In the genomic region with DNA sequence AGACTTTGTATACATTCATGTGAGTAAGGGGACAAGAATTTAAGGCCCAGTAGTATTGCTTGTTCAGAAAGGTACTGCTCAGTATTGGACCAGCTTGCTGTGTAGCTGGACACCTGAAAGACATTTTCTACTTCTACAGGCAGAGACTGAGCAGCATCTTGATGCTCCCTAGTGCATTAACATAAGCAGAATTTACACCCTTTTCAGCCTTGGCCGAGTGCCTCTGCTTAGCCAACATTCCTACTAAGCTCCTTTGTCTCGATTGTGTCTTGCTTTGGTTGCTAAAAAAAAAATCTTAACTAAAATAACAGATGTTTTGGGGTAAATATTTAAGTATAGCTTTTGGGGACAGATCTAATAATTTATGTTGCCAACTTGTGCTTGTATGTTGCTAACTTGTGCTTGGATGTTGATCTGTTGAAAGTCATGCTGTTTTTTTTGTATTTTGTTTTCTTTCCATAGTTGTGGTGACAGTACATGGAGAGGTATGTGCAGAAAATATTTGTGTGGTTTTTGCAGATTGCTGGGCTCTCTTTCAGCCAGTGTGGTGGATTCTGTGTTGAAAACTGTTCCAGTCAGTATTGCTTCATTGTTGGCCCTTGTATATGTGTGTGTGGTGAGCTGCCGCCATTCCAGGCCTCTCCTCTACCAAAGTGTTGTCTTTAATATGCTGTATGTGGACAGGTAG, we compare ENCODE assay signal across 23 cellular contexts. TPM values are rescaled to one million over a fixed set of nuclear protein-coding genes. Genes with fewer than 3 reads are reported as not detected.
A peak's percentile ranks its signal among the peaks of the same experiment; 100 is the strongest.
DNase-seq lines count a peak whose midpoint lies in the region; ATAC-seq and TF ChIP-seq lines count a peak whose summit lies in the region.
"Had no signal": no experiment of that assay in that cellular context is flagged by ENCODE, and none has a peak within 500 bp of the region (broad histone marks: within the 10 kb centered on the region; RNA-seq: fewer than 3 reads in every experiment).

No MANE protein-coding gene starts in this region.

- no peaks in the 10 kb centered on the region for H3K27me3 ChIP-seq in fibroblast of lung (ENCODE audit: control insufficient read depth, insufficient read depth, low read length)
- H3K27me3 ChIP-seq in CD4-positive, alpha-beta T cell (ENCODE audit: control insufficient read depth, insufficient read depth, low read length), result no peaks in the 10 kb centered on the region
- H3K27me3 ChIP-seq: neutrophil, SJCRH30, transverse colon had no signal

- H2AFZ ChIP-seq in fibroblast of lung (ENCODE audit: low read length), result no peak overlapping the region

- POLR2A ChIA-PET in CD4-positive, alpha-beta T cell (lab: Charles Lee), result interaction anchor here (1.1 kb wide), 1 partner anchor 9 kb away, joined by 4 read pairs; no protein-coding TSS in a partner anchor
- POLR2A ChIA-PET in RWPE1 (lab: Yijun Ruan, JAX; ENCODE audit: low non-redundant PET), result no interaction called here

- H3K4me3 ChIP-seq in AG10803 (ENCODE audit: low read length), result no peak overlapping the region
- H3K4me3 ChIP-seq in fibroblast of lung (replicated peaks in 1 of 4; ENCODE audit: control extremely low read depth in 1 of 4, insufficient read depth in 1 of 4, low read depth in 3 of 4, low read length in 4 of 4), result no peak overlapping the region
- H3K4me3 ChIP-seq: SJCRH30, transverse colon had no signal

- no peak overlapping the region for H3K4me3 Mint-ChIP-seq in osteocyte (ENCODE audit: unreplicated experiment)
- no peak overlapping the region for H3K4me3 Mint-ChIP-seq in CD4-positive, alpha-beta T cell
- H3K4me3 Mint-ChIP-seq: activated naive CD8-positive, alpha-beta T cell treated with anti-CD3 and anti-CD28 coated beads, Interleukin-2, amount 10 ng/mL, durations not matched to agents 7 days and 5 days; T-helper 2 cell treated with Interferon-gamma antibody and Interleukin-4, amounts not matched to agents 5 μg/mL and 100 μg/mL, for 36 hours had no signal

- peaks cover 25% of the 10 kb centered on the region for H3K79me2 ChIP-seq in fibroblast of lung (ENCODE audit: control insufficient read depth, insufficient read depth, low read length)

- no peaks in the 10 kb centered on the region for H3K27me3 Mint-ChIP-seq in osteocyte (ENCODE audit: unreplicated experiment)
- H3K27me3 Mint-ChIP-seq in CD4-positive, alpha-beta T cell, result no peaks in the 10 kb centered on the region
- H3K27me3 Mint-ChIP-seq: activated naive CD8-positive, alpha-beta T cell treated with anti-CD3 and anti-CD28 coated beads, Interleukin-2, amount 10 ng/mL, durations not matched to agents 7 days and 5 days had no signal

- DNase-seq in AG10803 (ENCODE audit: low read depth) (peak; percentile 98), M059J (ENCODE audit: low read depth) (peak; percentile 38), fibroblast of lung (ENCODE audit: low read depth in 2 of 2) (peak; percentile 75 to 95), osteocyte (ENCODE audit: extremely low spot score, unreplicated experiment) (no peak), NOMO-1 (lab: John Stamatoyannopoulos, UW; ENCODE audit: unreplicated experiment in 2 of 2) (no peak), CD1c-positive myeloid dendritic cell (ENCODE audit: extremely low spot score) (no peak), RWPE1 (ENCODE audit: low spot score) (no peak)
- no peak for DNase-seq in CD4-positive, alpha-beta T cell
- DNase-seq: activated CD8-positive, alpha-beta memory T cell treated with anti-CD3 and anti-CD28 coated beads for 24 hours; activated naive CD8-positive, alpha-beta T cell treated with anti-CD3 and anti-CD28 coated beads, Interleukin-2, amount 10 ng/mL, durations not matched to agents 7 days and 5 days; foreskin melanocyte; kidney glomerular epithelial cell; NCI-H1436; NCI-H2171 treated with DMSO at 0.1 percent for 48 hours; NCI-H774; right cardiac atrium; SJCRH30; stimulated activated naive CD4-positive, alpha-beta T cell; transverse colon had no signal

- H3K27ac ChIP-seq in fibroblast of lung (ENCODE audit: insufficient read depth, low read length), result peak overlapping the region; percentile 28
- H3K27ac ChIP-seq in CD4-positive, alpha-beta T cell (ENCODE audit: low read depth, low read length), result no peak overlapping the region
- no peak overlapping the region for H3K27ac ChIP-seq in RWPE1
- H3K27ac ChIP-seq: neutrophil, SJCRH30 had no signal

- H3K36me3 ChIP-seq in fibroblast of lung (ENCODE audit: control insufficient read depth, insufficient read depth, low read length), result peaks cover 2% of the 10 kb centered on the region
- H3K36me3 ChIP-seq: SJCRH30 had no signal

- H3K9me3 Mint-ChIP-seq in osteocyte (ENCODE audit: unreplicated experiment), result no peaks in the 10 kb centered on the region
- no peaks in the 10 kb centered on the region for H3K9me3 Mint-ChIP-seq in CD4-positive, alpha-beta T cell
- H3K9me3 Mint-ChIP-seq: activated naive CD8-positive, alpha-beta T cell treated with anti-CD3 and anti-CD28 coated beads, Interleukin-2, amount 10 ng/mL, durations not matched to agents 7 days and 5 days; T-helper 2 cell treated with Interferon-gamma antibody and Interleukin-4, amounts not matched to agents 5 μg/mL and 100 μg/mL, for 36 hours had no signal

- H4K20me1 ChIP-seq in fibroblast of lung (ENCODE audit: control insufficient read depth, extremely low read depth, insufficient read depth, low read length), result no peaks in the 10 kb centered on the region

- TF ChIP-seq CTCF in AG10803 (conservative IDR thresholded peaks at IDR 0.05; ENCODE audit: low read length) (no peak), fibroblast of lung (conservative IDR thresholded peaks at IDR 0.05 in 1 of 2, IDR thresholded peaks at IDR 0.05 in 1 of 2; ENCODE audit: low read depth in 1 of 2, low read length in 2 of 2) (no peak), osteocyte (IDR thresholded peaks at IDR 0.05) (no peak), RWPE1 (conservative IDR thresholded peaks at IDR 0.05; ENCODE audit: low read depth) (no peak)
- TF ChIP-seq CTCF in CD4-positive, alpha-beta T cell (IDR thresholded peaks at IDR 0.05), result no peak

- no peak for ATAC-seq in CD4-positive, alpha-beta T cell (ENCODE audit: poor library complexity)
- ATAC-seq: right cardiac atrium had no signal

- no peak overlapping the region for H3K9ac ChIP-seq in fibroblast of lung (ENCODE audit: insufficient read depth, low read length)

- H3K36me3 Mint-ChIP-seq in osteocyte (ENCODE audit: unreplicated experiment), result peaks cover 33% of the 10 kb centered on the region
- peaks cover 82% of the 10 kb centered on the region for H3K36me3 Mint-ChIP-seq in CD4-positive, alpha-beta T cell (ENCODE audit: low read depth)

- H3K9me3 ChIP-seq in fibroblast of lung (ENCODE audit: control insufficient read depth, insufficient read depth, low read depth, low read length), result no peaks in the 10 kb centered on the region
- H3K9me3 ChIP-seq in CD4-positive, alpha-beta T cell (ENCODE audit: control insufficient read depth, low read length), result no peaks in the 10 kb centered on the region
- H3K9me3 ChIP-seq: neutrophil, SJCRH30, transverse colon had no signal

- CTCF ChIA-PET in CD4-positive, alpha-beta T cell (lab: Charles Lee), result interaction anchor here (1.2 kb wide), 2 partner anchors 33 to 50 kb away, joined by 3 to 7 read pairs; no protein-coding TSS in a partner anchor
- CTCF ChIA-PET in RWPE1 (lab: Yijun Ruan, JAX), result interaction anchor here (0.7 to 1.6 kb wide), 2 partner anchors 51 to 287 kb away, joined by 3 to 18 read pairs; no protein-coding TSS in a partner anchor

- intact Hi-C loops in CD4-positive, alpha-beta T cell (cut with DNase I, micrococcal nuclease), result loop anchor here in 1 of 2 experiments (5.0 to 10.0 kb wide), 3 partner anchors 225 to 465 kb away; a partner anchor contains a TSS

- no peak overlapping the region for H3K4me2 ChIP-seq in fibroblast of lung (ENCODE audit: extremely low read depth, insufficient read depth, low read length)

- peaks cover 34% of the 10 kb centered on the region for H3K4me1 Mint-ChIP-seq in osteocyte (ENCODE audit: unreplicated experiment)
- H3K4me1 Mint-ChIP-seq in CD4-positive, alpha-beta T cell (ENCODE audit: low read depth), result peaks cover 20% of the 10 kb centered on the region

- peaks cover 7% of the 10 kb centered on the region for H3K4me1 ChIP-seq in fibroblast of lung (ENCODE audit: control insufficient read depth, extremely low read depth, insufficient read depth, low read length)
- H3K4me1 ChIP-seq: SJCRH30 had no signal

- peak overlapping the region; percentile 56 for H3K27ac Mint-ChIP-seq in osteocyte (ENCODE audit: unreplicated experiment)
- H3K27ac Mint-ChIP-seq in CD4-positive, alpha-beta T cell, result no peak overlapping the region
- H3K27ac Mint-ChIP-seq: activated naive CD8-positive, alpha-beta T cell treated with anti-CD3 and anti-CD28 coated beads, Interleukin-2, amount 10 ng/mL, durations not matched to agents 7 days and 5 days; T-helper 2 cell treated with Interferon-gamma antibody and Interleukin-4, amounts not matched to agents 5 μg/mL and 100 μg/mL, for 36 hours had no signal

RNA-seq across cellular contexts. Expression of a gene that starts 3.7 kb away (rescaled TPM):
- total RNA-seq in M059J (2014; rRNA removed; shearing (Covaris generic)), result 60.6 and 86.9 TPM in 2 replicates
- total RNA-seq in fibroblast of lung (47.5 and 69.0 TPM in 2 replicates), osteocyte (38.7 and 44.0 TPM in 2 replicates)
- 47.4 and 51.6 TPM in 2 replicates for polyA plus RNA-seq in fibroblast of lung
- 40.1 and 40.4 TPM in 2 replicates for polyA plus RNA-seq in fibroblast of lung (2012)
- 5.1 TPM in 1 of 2 replicates, not detected in the other for polyA minus RNA-seq in fibroblast of lung (ENCODE audit: low replicate concordance)
- total RNA-seq in CD4-positive, alpha-beta T cell, result 10 to 100 TPM; 82.9 to 86.2 TPM

RNA-seq across cellular contexts. Expression of a gene that starts 30.8 kb away (rescaled TPM):
- total RNA-seq in M059J (2014; rRNA removed; shearing (Covaris generic)), result not detected in 2 replicates
- total RNA-seq in fibroblast of lung, result not detected in 2 replicates
- not detected in 2 replicates for polyA plus RNA-seq in fibroblast of lung
- not detected in 2 replicates for polyA plus RNA-seq in fibroblast of lung (2012)
- not detected in 2 replicates for polyA minus RNA-seq in fibroblast of lung (ENCODE audit: low replicate concordance)
- total RNA-seq in osteocyte, result not detected in 2 replicates
- not detected for total RNA-seq in CD4-positive, alpha-beta T cell
- total RNA-seq: activated naive CD8-positive, alpha-beta T cell treated with anti-CD3 and anti-CD28 coated beads, Interleukin-2, amount 10 ng/mL, durations not matched to agents 7 days and 5 days; cardiac septum; mesenteric fat pad; right cardiac atrium; SJCRH30; transverse colon had no signal
- polyA plus RNA-seq: right cardiac atrium had no signal

RNA-seq across cellular contexts. Expression of a gene that starts 54.6 kb away (rescaled TPM):
- 1.0 TPM in 1 of 2 replicates, not detected in the other for total RNA-seq in M059J (2014; rRNA removed; shearing (Covaris generic))
- total RNA-seq in fibroblast of lung (1.0 and 2.1 TPM in 2 replicates), osteocyte (1.4 and 1.5 TPM in 2 replicates)
- 0.36 and 0.42 TPM in 2 replicates for polyA plus RNA-seq in fibroblast of lung
- polyA plus RNA-seq in fibroblast of lung (2012), result 0.40 and 0.63 TPM in 2 replicates
- not detected in 2 replicates for polyA minus RNA-seq in fibroblast of lung (ENCODE audit: low replicate concordance)
- total RNA-seq in CD4-positive, alpha-beta T cell, result 1 to 10 TPM; 1.1 to 1.5 TPM

Comparison
In these comparisons a context has a peak if more than half of its experiments do, and no peak if none do; other contexts are left out.
1. DNase-seq: peak in AG10803 (single experiment), M059J (single experiment) and fibroblast of lung (2 of 2); none in osteocyte (single experiment), NOMO-1 (0 of 2), CD1c-positive myeloid dendritic cell (single experiment), CD4-positive, alpha-beta T cell (0 of 10) and RWPE1 (single experiment).